2 cellular contexts compared by ENCODE assay signal in the genomic region with DNA sequence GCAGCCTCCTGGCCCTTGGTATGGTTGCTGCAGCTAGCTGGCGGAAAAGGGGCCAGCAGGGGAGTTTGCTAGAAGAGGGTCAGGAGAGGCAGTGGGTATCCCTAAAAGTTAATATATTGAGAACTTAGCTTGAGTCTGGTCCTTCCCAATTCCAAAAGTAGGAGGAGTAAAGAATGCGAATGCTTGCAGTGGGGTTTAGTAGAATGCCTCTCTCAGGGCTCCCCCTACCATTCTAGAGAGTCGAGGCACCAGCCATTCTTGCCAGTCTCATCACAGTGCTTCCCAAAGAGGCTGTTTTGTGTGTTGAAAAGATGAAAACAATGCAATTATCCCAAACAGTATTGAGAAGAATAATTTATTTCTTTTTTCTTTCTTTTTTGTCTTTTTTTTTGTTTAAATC.
TF ChIP-seq lines count a peak whose summit lies in the region.

No MANE protein-coding gene starts in this region.

TF ChIP-seq in GM23338, 12 proteins besides CTCF, POLR2A, EP300 and RAD21 (continues in another document):
- no peak for TF ChIP-seq ZNF114 (CRISPR knock-in tag; IDR thresholded peaks at IDR 0.05)
- no peak for TF ChIP-seq EZH2phosphoT487 (IDR thresholded peaks at IDR 0.05; ENCODE audit: unreplicated experiment)
- no peak for TF ChIP-seq EZH2 (IDR thresholded peaks at IDR 0.05; ENCODE audit: low read depth, unreplicated experiment)
- TF ChIP-seq ZNF331 (CRISPR knock-in tag; IDR thresholded peaks at IDR 0.05; ENCODE audit: low read depth), result no peak
- no peak for TF ChIP-seq POLR2AphosphoS5 (IDR thresholded peaks at IDR 0.05; ENCODE audit: low read depth)
- TF ChIP-seq, protein P1, sequence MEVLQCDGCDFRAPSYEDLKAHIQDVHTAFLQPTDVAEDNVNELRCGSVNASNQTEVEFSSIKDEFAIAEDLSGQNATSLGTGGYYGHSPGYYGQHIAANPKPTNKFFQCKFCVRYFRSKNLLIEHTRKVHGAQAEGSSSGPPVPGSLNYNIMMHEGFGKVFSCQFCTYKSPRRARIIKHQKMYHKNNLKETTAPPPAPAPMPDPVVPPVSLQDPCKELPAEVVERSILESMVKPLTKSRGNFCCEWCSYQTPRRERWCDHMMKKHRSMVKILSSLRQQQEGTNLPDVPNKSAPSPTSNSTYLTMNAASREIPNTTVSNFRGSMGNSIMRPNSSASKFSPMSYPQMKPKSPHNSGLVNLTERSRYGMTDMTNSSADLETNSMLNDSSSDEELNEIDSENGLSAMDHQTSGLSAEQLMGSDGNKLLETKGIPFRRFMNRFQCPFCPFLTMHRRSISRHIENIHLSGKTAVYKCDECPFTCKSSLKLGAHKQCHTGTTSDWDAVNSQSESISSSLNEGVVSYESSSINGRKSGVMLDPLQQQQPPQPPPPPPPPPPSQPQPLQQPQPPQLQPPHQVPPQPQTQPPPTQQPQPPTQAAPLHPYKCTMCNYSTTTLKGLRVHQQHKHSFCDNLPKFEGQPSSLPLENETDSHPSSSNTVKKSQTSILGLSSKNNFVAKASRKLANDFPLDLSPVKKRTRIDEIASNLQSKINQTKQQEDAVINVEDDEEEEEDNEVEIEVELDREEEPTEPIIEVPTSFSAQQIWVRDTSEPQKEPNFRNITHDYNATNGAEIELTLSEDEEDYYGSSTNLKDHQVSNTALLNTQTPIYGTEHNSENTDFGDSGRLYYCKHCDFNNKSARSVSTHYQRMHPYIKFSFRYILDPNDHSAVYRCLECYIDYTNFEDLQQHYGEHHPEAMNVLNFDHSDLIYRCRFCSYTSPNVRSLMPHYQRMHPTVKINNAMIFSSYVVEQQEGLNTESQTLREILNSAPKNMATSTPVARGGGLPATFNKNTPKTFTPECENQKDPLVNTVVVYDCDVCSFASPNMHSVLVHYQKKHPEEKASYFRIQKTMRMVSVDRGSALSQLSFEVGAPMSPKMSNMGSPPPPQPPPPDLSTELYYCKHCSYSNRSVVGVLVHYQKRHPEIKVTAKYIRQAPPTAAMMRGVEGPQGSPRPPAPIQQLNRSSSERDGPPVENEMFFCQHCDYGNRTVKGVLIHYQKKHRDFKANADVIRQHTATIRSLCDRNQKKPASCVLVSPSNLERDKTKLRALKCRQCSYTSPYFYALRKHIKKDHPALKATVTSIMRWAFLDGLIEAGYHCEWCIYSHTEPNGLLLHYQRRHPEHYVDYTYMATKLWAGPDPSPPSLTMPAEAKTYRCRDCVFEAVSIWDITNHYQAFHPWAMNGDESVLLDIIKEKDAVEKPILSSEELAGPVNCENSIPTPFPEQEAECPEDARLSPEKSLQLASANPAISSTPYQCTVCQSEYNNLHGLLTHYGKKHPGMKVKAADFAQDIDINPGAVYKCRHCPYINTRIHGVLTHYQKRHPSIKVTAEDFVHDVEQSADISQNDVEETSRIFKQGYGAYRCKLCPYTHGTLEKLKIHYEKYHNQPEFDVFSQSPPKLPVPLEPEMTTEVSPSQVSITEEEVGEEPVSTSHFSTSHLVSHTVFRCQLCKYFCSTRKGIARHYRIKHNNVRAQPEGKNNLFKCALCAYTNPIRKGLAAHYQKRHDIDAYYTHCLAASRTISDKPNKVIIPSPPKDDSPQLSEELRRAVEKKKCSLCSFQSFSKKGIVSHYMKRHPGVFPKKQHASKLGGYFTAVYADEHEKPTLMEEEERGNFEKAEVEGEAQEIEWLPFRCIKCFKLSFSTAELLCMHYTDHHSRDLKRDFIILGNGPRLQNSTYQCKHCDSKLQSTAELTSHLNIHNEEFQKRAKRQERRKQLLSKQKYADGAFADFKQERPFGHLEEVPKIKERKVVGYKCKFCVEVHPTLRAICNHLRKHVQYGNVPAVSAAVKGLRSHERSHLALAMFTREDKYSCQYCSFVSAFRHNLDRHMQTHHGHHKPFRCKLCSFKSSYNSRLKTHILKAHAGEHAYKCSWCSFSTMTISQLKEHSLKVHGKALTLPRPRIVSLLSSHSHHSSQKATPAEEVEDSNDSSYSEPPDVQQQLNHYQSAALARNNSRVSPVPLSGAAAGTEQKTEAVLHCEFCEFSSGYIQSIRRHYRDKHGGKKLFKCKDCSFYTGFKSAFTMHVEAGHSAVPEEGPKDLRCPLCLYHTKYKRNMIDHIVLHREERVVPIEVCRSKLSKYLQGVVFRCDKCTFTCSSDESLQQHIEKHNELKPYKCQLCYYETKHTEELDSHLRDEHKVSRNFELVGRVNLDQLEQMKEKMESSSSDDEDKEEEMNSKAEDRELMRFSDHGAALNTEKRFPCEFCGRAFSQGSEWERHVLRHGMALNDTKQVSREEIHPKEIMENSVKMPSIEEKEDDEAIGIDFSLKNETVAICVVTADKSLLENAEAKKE (CRISPR knock-in tag; IDR thresholded peaks at IDR 0.05), result no peak
- TF ChIP-seq CREB1 (CRISPR knock-in tag; IDR thresholded peaks at IDR 0.05; ENCODE audit: low read depth), result no peak
- no peak for TF ChIP-seq STAT1 (IDR thresholded peaks at IDR 0.05; ENCODE audit: unreplicated experiment)
- no peak for TF ChIP-seq JUNB (IDR thresholded peaks at IDR 0.05; ENCODE audit: unreplicated experiment)
- TF ChIP-seq, protein P2, sequence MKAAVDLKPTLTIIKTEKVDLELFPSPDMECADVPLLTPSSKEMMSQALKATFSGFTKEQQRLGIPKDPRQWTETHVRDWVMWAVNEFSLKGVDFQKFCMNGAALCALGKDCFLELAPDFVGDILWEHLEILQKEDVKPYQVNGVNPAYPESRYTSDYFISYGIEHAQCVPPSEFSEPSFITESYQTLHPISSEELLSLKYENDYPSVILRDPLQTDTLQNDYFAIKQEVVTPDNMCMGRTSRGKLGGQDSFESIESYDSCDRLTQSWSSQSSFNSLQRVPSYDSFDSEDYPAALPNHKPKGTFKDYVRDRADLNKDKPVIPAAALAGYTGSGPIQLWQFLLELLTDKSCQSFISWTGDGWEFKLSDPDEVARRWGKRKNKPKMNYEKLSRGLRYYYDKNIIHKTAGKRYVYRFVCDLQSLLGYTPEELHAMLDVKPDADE (IDR thresholded peaks at IDR 0.05), result no peak

TF ChIP-seq in WTC11, 78 proteins besides CTCF, POLR2A, EP300 and RAD21 (continued from another document):
- TF ChIP-seq, protein P3, sequence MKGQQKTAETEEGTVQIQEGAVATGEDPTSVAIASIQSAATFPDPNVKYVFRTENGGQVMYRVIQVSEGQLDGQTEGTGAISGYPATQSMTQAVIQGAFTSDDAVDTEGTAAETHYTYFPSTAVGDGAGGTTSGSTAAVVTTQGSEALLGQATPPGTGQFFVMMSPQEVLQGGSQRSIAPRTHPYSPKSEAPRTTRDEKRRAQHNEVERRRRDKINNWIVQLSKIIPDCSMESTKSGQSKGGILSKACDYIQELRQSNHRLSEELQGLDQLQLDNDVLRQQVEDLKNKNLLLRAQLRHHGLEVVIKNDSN (CRISPR knock-in tag; IDR thresholded peaks at IDR 0.05), result no peak
- TF ChIP-seq CREB1 (CRISPR knock-in tag; IDR thresholded peaks at IDR 0.05) (no peak), SP1 (CRISPR knock-in tag; conservative IDR thresholded peaks at IDR 0.05) (no peak), ZNF396 (CRISPR knock-in tag; IDR thresholded peaks at IDR 0.05; ENCODE audit: borderline replicate concordance) (no peak), MXD4 (CRISPR knock-in tag; IDR thresholded peaks at IDR 0.05; ENCODE audit: borderline replicate concordance) (no peak), ZBTB21 (CRISPR knock-in tag; IDR thresholded peaks at IDR 0.05; ENCODE audit: borderline replicate concordance) (no peak), ZNF138 (CRISPR knock-in tag; conservative IDR thresholded peaks at IDR 0.05) (no peak), TEAD4 (CRISPR knock-in tag; IDR thresholded peaks at IDR 0.05) (no peak), EMX1 (CRISPR knock-in tag; IDR thresholded peaks at IDR 0.05) (no peak), GTF2I (CRISPR knock-in tag; conservative IDR thresholded peaks at IDR 0.05) (no peak), FOXJ3 (CRISPR knock-in tag; IDR thresholded peaks at IDR 0.05; ENCODE audit: borderline replicate concordance) (no peak)
- TF ChIP-seq, protein P4, sequence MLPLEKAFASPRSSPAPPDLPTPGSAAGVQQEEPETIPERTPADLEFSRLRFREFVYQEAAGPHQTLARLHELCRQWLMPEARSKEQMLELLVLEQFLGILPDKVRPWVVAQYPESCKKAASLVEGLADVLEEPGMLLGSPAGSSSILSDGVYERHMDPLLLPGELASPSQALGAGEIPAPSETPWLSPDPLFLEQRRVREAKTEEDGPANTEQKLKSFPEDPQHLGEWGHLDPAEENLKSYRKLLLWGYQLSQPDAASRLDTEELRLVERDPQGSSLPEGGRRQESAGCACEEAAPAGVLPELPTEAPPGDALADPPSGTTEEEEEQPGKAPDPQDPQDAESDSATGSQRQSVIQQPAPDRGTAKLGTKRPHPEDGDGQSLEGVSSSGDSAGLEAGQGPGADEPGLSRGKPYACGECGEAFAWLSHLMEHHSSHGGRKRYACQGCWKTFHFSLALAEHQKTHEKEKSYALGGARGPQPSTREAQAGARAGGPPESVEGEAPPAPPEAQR (CRISPR knock-in tag; IDR thresholded peaks at IDR 0.05), result no peak
- TF ChIP-seq, protein P5, sequence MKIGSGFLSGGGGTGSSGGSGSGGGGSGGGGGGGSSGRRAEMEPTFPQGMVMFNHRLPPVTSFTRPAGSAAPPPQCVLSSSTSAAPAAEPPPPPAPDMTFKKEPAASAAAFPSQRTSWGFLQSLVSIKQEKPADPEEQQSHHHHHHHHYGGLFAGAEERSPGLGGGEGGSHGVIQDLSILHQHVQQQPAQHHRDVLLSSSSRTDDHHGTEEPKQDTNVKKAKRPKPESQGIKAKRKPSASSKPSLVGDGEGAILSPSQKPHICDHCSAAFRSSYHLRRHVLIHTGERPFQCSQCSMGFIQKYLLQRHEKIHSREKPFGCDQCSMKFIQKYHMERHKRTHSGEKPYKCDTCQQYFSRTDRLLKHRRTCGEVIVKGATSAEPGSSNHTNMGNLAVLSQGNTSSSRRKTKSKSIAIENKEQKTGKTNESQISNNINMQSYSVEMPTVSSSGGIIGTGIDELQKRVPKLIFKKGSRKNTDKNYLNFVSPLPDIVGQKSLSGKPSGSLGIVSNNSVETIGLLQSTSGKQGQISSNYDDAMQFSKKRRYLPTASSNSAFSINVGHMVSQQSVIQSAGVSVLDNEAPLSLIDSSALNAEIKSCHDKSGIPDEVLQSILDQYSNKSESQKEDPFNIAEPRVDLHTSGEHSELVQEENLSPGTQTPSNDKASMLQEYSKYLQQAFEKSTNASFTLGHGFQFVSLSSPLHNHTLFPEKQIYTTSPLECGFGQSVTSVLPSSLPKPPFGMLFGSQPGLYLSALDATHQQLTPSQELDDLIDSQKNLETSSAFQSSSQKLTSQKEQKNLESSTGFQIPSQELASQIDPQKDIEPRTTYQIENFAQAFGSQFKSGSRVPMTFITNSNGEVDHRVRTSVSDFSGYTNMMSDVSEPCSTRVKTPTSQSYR (CRISPR knock-in tag; IDR thresholded peaks at IDR 0.05), result no peak
- TF ChIP-seq, protein P6, sequence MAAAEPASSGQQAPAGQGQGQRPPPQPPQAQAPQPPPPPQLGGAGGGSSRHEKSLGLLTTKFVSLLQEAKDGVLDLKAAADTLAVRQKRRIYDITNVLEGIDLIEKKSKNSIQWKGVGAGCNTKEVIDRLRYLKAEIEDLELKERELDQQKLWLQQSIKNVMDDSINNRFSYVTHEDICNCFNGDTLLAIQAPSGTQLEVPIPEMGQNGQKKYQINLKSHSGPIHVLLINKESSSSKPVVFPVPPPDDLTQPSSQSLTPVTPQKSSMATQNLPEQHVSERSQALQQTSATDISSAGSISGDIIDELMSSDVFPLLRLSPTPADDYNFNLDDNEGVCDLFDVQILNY (CRISPR knock-in tag; IDR thresholded peaks at IDR 0.05), result no peak
- TF ChIP-seq, protein P7, sequence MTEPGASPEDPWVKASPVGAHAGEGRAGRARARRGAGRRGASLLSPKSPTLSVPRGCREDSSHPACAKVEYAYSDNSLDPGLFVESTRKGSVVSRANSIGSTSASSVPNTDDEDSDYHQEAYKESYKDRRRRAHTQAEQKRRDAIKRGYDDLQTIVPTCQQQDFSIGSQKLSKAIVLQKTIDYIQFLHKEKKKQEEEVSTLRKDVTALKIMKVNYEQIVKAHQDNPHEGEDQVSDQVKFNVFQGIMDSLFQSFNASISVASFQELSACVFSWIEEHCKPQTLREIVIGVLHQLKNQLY (CRISPR knock-in tag; IDR thresholded peaks at IDR 0.05), result no peak
- TF ChIP-seq, protein P8, sequence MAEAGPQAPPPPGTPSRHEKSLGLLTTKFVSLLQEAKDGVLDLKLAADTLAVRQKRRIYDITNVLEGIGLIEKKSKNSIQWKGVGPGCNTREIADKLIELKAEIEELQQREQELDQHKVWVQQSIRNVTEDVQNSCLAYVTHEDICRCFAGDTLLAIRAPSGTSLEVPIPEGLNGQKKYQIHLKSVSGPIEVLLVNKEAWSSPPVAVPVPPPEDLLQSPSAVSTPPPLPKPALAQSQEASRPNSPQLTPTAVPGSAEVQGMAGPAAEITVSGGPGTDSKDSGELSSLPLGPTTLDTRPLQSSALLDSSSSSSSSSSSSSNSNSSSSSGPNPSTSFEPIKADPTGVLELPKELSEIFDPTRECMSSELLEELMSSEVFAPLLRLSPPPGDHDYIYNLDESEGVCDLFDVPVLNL (CRISPR knock-in tag; IDR thresholded peaks at IDR 0.05; ENCODE audit: borderline replicate concordance, low read depth), result no peak
- TF ChIP-seq, protein P9, sequence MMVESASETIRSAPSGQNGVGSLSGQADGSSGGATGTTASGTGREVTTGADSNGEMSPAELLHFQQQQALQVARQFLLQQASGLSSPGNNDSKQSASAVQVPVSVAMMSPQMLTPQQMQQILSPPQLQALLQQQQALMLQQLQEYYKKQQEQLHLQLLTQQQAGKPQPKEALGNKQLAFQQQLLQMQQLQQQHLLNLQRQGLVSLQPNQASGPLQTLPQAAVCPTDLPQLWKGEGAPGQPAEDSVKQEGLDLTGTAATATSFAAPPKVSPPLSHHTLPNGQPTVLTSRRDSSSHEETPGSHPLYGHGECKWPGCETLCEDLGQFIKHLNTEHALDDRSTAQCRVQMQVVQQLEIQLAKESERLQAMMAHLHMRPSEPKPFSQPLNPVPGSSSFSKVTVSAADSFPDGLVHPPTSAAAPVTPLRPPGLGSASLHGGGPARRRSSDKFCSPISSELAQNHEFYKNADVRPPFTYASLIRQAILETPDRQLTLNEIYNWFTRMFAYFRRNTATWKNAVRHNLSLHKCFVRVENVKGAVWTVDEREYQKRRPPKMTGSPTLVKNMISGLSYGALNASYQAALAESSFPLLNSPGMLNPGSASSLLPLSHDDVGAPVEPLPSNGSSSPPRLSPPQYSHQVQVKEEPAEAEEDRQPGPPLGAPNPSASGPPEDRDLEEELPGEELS (CRISPR knock-in tag; IDR thresholded peaks at IDR 0.05), result no peak
